Comparison of ENCODE assay signal across 6 cellular contexts in the genomic region with DNA sequence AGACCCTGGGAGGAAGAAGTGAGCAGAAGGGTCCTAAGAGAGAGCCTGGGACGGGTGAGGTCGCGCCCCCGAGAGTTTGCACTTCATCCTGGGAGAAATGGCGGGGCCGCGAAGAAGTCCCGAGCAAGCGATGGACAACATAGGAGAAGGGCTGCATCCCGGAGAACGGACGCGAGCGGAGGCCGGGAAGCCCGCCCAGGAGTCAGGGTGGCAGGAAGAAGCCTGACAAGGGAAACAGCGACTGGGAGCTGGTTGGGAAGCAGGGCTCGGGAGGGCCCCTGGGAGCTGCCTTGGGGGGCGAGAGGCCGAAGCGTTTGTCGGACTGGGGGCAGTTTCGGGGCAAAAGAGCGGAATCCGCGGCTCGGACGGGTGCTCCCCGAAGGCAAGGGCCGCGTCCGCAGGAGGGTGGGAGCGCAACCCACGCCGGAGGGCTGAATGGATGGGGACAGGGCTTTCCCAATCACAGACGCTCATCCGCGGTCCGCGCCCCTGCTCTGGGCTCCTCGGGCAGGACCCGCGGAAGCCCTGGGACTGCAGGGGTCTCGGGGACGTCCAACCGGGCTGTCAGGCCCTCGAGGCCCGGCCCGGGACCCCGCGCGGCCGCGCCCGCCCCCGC. TPM values are rescaled to one million over a fixed set of nuclear protein-coding genes. Genes with fewer than 3 reads are reported as not detected.
DNase-seq lines count a peak whose midpoint lies in the region; ATAC-seq, FAIRE-seq and TF ChIP-seq lines count a peak whose summit lies in the region.

No MANE protein-coding gene starts in this region.

- H3K9me3 ChIP-seq in HAP-1 = no peaks in the 10 kb centered on the region
- H3K9me3 ChIP-seq in T-helper 17 cell (ENCODE audit: control insufficient read depth, low read length, poor library complexity, severe bottlenecking) = no peaks in the 10 kb centered on the region
- H3K9me3 ChIP-seq in keratinocyte (ENCODE audit: control insufficient read depth, low read depth, low read length) = no peaks in the 10 kb centered on the region

- no peak for TF ChIP-seq CTCF in keratinocyte (optimal IDR thresholded peaks at IDR 0.05 in 1 of 3, IDR thresholded peaks at IDR 0.05 in 1 of 3, conservative IDR thresholded peaks at IDR 0.05 in 1 of 3; ENCODE audit: extremely low read depth in 1 of 3, insufficient read depth in 2 of 3, low read length in 3 of 3)

- no peak for FAIRE-seq in keratinocyte (lab: Jason Lieb, UNC)

- H3K4me3 ChIP-seq in HAP-1 = peak overlapping the region; percentile 91
- H3K4me3 ChIP-seq in keratinocyte (ENCODE audit: control insufficient read depth in 2 of 3, extremely low read depth in 1 of 3, insufficient read depth in 2 of 3, low read depth in 1 of 3, low read length in 3 of 3) = peak overlapping the region; percentile 68 to 80 (median 80)

- intact Hi-C loops in sciatic nerve (cut with DNase I) = no loop called here

- H3K9ac ChIP-seq in keratinocyte (ENCODE audit: control insufficient read depth, extremely low read depth, insufficient read depth, low read length) = peak overlapping the region; percentile 84

- DNase-seq in HAP-1 (ENCODE audit: low spot score in 2 of 2) = peak in 1 of 2 experiments; percentile 34
- no peak for DNase-seq in T-helper 17 cell
- no peak for DNase-seq in keratinocyte (ENCODE audit: low read depth, low spot score)
- DNase-seq in GOT3 (lab: John Stamatoyannopoulos, UW) = no peak
- no peak for DNase-seq in putamen (ENCODE audit: low spot score)
- no peak for DNase-seq in sciatic nerve (ENCODE audit: low spot score)

- H3K27me3 ChIP-seq in HAP-1 (ENCODE audit: low read depth) (no peaks in the 10 kb centered on the region), keratinocyte (ENCODE audit: control insufficient read depth, extremely low read depth, insufficient read depth, low read length) (no peaks in the 10 kb centered on the region)

- H3K36me3 Mint-ChIP-seq in T-helper 17 cell (ENCODE audit: low read depth) = peaks cover 6% of the 10 kb centered on the region

- in situ Hi-C loops in HAP-1 (cut with MboI; ENCODE audit: low sequenced_read_pairs) = no loop called here

- peak overlapping the region; percentile 96 for H3K4me2 ChIP-seq in keratinocyte (ENCODE audit: control insufficient read depth, extremely low read depth, insufficient read depth, low read depth, low read length)

- peak overlapping the region; percentile 98 for H3K4me3 Mint-ChIP-seq in T-helper 17 cell

- peak overlapping the region; percentile 64 for H3K27ac ChIP-seq in keratinocyte (ENCODE audit: control insufficient read depth, insufficient read depth, low read length)

- H3K27me3 Mint-ChIP-seq in T-helper 17 cell = no peaks in the 10 kb centered on the region

- peaks cover 6% of the 10 kb centered on the region for H3K9me1 ChIP-seq in keratinocyte (ENCODE audit: control insufficient read depth, extremely low read depth, insufficient read depth, low read length)

- H3K4me1 ChIP-seq in HAP-1 (peaks cover 12% of the 10 kb centered on the region), keratinocyte (ENCODE audit: control insufficient read depth, extremely low read depth, insufficient read depth, low read length) (peaks cover 24% of the 10 kb centered on the region)

- peak overlapping the region; percentile 100 for H3K27ac Mint-ChIP-seq in T-helper 17 cell

- peaks cover 47% of the 10 kb centered on the region for H3K79me2 ChIP-seq in keratinocyte (ENCODE audit: control insufficient read depth, insufficient read depth, low read length)

- peaks cover 25% of the 10 kb centered on the region for H4K20me1 ChIP-seq in keratinocyte (ENCODE audit: control insufficient read depth, extremely low read depth, insufficient read depth, low read length)

- dilution Hi-C loops in keratinocyte (cut with MboI; ENCODE audit: extremely low pct_ligation_motif_present, low sequenced_read_pairs) = no loop called here

- H3K36me3 ChIP-seq in HAP-1 (replicated peaks) (no peaks in the 10 kb centered on the region), keratinocyte (ENCODE audit: control insufficient read depth in 2 of 2, extremely low read depth in 1 of 2, insufficient read depth in 2 of 2, low read length in 2 of 2) (peaks cover 5 to 11% of the 10 kb centered on the region in 2 experiments)

- peaks cover 34% of the 10 kb centered on the region for H3K4me1 Mint-ChIP-seq in T-helper 17 cell

- H2AFZ ChIP-seq in keratinocyte (ENCODE audit: control insufficient read depth, low read length) = peak overlapping the region; percentile 37

- ATAC-seq in T-helper 17 cell (no peak), sciatic nerve (no peak)

RNA-seq across cellular contexts. Expression of gene ABHD17A, which starts 0.5 kb away (rescaled TPM):
- total RNA-seq in T-helper 17 cell = 100 to 1,000 TPM; 121 to 125 TPM
- 27.2 to 67.3 TPM (median 31.0 TPM) in 3 replicates for polyA plus RNA-seq in keratinocyte
- polyA plus RNA-seq in keratinocyte (2011; ENCODE audit: low read depth) = 9.2 TPM
- polyA plus RNA-seq in keratinocyte (2011; cell fraction: cytosol; rRNA removed) = 20.8 and 62.5 TPM in 2 replicates
- 29.9 and 47.5 TPM in 2 replicates for polyA plus RNA-seq in keratinocyte (2011; cell fraction: nucleus; rRNA removed)
- polyA plus RNA-seq in keratinocyte (2012; ENCODE audit: low replicate concordance) = 20.6 and 43.3 TPM in 2 replicates
- 13.2 to 23.4 TPM (median 20.6 TPM) in 3 replicates for polyA minus RNA-seq in keratinocyte
- polyA minus RNA-seq in keratinocyte (2011; cell fraction: cytosol; rRNA and poly(A)+ RNA removed) = 122 TPM
- 13.3 and 22.2 TPM in 2 replicates for polyA minus RNA-seq in keratinocyte (2011; cell fraction: nucleus; rRNA and poly(A)+ RNA removed)
- total RNA-seq in sciatic nerve = 78.9 TPM

RNA-seq across cellular contexts. Expression of gene ADAT3, which starts 20.4 kb away (rescaled TPM):
- total RNA-seq in T-helper 17 cell = 1 to 10 TPM; 6.4 to 8.5 TPM
- 0.55 to 0.93 TPM (median 0.85 TPM) in 3 replicates for polyA plus RNA-seq in keratinocyte
- 0.69 TPM for polyA plus RNA-seq in keratinocyte (2011; ENCODE audit: low read depth)
- polyA plus RNA-seq in keratinocyte (2011; cell fraction: cytosol; rRNA removed) = 0.15 and 1.7 TPM in 2 replicates
- 1.2 and 2.4 TPM in 2 replicates for polyA plus RNA-seq in keratinocyte (2011; cell fraction: nucleus; rRNA removed)
- polyA plus RNA-seq in keratinocyte (2012; ENCODE audit: low replicate concordance) = 1.9 and 3.4 TPM in 2 replicates
- polyA minus RNA-seq in keratinocyte = 0.20 to 0.36 TPM in 2 of 3 replicates, not detected in the other
- polyA minus RNA-seq in keratinocyte (2011; cell fraction: cytosol; rRNA and poly(A)+ RNA removed) = 2.1 TPM
- 2.1 and 2.6 TPM in 2 replicates for polyA minus RNA-seq in keratinocyte (2011; cell fraction: nucleus; rRNA and poly(A)+ RNA removed)
- total RNA-seq in sciatic nerve = 4.3 TPM

RNA-seq across cellular contexts. Expression of gene SCAMP4, which starts 20.4 kb away (rescaled TPM):
- 10 to 100 TPM; 19.2 to 20.7 TPM for total RNA-seq in T-helper 17 cell
- polyA plus RNA-seq in keratinocyte = 4.8 to 30.3 TPM (median 7.0 TPM) in 3 replicates
- polyA plus RNA-seq in keratinocyte (2011; ENCODE audit: low read depth) = 10.6 TPM
- polyA plus RNA-seq in keratinocyte (2011; cell fraction: cytosol; rRNA removed) = 7.3 and 17.8 TPM in 2 replicates
- 33.4 and 43.4 TPM in 2 replicates for polyA plus RNA-seq in keratinocyte (2011; cell fraction: nucleus; rRNA removed)
- 27.2 and 45.1 TPM in 2 replicates for polyA plus RNA-seq in keratinocyte (2012; ENCODE audit: low replicate concordance)
- polyA minus RNA-seq in keratinocyte = 8.2 to 40.3 TPM (median 10.1 TPM) in 3 replicates
- polyA minus RNA-seq in keratinocyte (2011; cell fraction: cytosol; rRNA and poly(A)+ RNA removed) = 62.7 TPM
- polyA minus RNA-seq in keratinocyte (2011; cell fraction: nucleus; rRNA and poly(A)+ RNA removed) = 38.2 and 42.0 TPM in 2 replicates
- total RNA-seq in sciatic nerve = 53.5 TPM

RNA-seq across cellular contexts. Expression of gene KLF16, which starts 21.4 kb away (rescaled TPM):
- total RNA-seq in T-helper 17 cell (10 to 100 TPM; 37.9 to 46.5 TPM), sciatic nerve (20.2 TPM)
- 4.9 to 14.7 TPM (median 6.0 TPM) in 3 replicates for polyA plus RNA-seq in keratinocyte
- polyA plus RNA-seq in keratinocyte (2011; ENCODE audit: low read depth) = 2.6 TPM
- polyA plus RNA-seq in keratinocyte (2011; cell fraction: cytosol; rRNA removed) = 4.7 and 19.3 TPM in 2 replicates
- 7.7 and 17.7 TPM in 2 replicates for polyA plus RNA-seq in keratinocyte (2011; cell fraction: nucleus; rRNA removed)
- polyA plus RNA-seq in keratinocyte (2012; ENCODE audit: low replicate concordance) = 13.9 and 30.6 TPM in 2 replicates
- polyA minus RNA-seq in keratinocyte = 1.9 to 11.4 TPM (median 2.2 TPM) in 3 replicates
- polyA minus RNA-seq in keratinocyte (2011; cell fraction: cytosol; rRNA and poly(A)+ RNA removed) = 48.5 TPM
- polyA minus RNA-seq in keratinocyte (2011; cell fraction: nucleus; rRNA and poly(A)+ RNA removed) = 8.2 and 11.3 TPM in 2 replicates

RNA-seq across cellular contexts. Expression of gene REXO1, which starts 36.5 kb away (rescaled TPM):
- total RNA-seq in T-helper 17 cell (100 to 1,000 TPM in 1 of 2 donors, 10 to 100 TPM in 1; 98.7 to 107 TPM), sciatic nerve (34.2 TPM)
- 6.1 to 18.6 TPM (median 9.1 TPM) in 3 replicates for polyA plus RNA-seq in keratinocyte
- 15.3 TPM for polyA plus RNA-seq in keratinocyte (2011; ENCODE audit: low read depth)
- polyA plus RNA-seq in keratinocyte (2011; cell fraction: cytosol; rRNA removed) = 8.0 and 14.2 TPM in 2 replicates
- polyA plus RNA-seq in keratinocyte (2011; cell fraction: nucleus; rRNA removed) = 41.7 and 47.8 TPM in 2 replicates
- 19.8 and 25.0 TPM in 2 replicates for polyA plus RNA-seq in keratinocyte (2012; ENCODE audit: low replicate concordance)
- 16.5 to 40.9 TPM (median 17.7 TPM) in 3 replicates for polyA minus RNA-seq in keratinocyte
- polyA minus RNA-seq in keratinocyte (2011; cell fraction: cytosol; rRNA and poly(A)+ RNA removed) = 27.4 TPM
- polyA minus RNA-seq in keratinocyte (2011; cell fraction: nucleus; rRNA and poly(A)+ RNA removed) = 12.9 and 19.1 TPM in 2 replicates
